ENCODE assay signal across 7 cellular contexts in genomic region chr19:6516018-6516658, GRCh38. TPM values are rescaled to one million over a fixed set of nuclear protein-coding genes. Genes with fewer than 3 reads are reported as not detected.
DNase-seq lines count a peak whose midpoint lies in the region; ATAC-seq, FAIRE-seq and TF ChIP-seq lines count a peak whose summit lies in the region.

No MANE protein-coding gene starts in this region.

- FAIRE-seq in GM12891 (lab: Jason Lieb, UNC) (peak; percentile 96), endothelial cell of umbilical vein (lab: Jason Lieb, UNC) (peak; percentile 94)

- H3K27me3 ChIP-seq in endothelial cell of umbilical vein (ENCODE audit: control insufficient read depth in 2 of 2, insufficient read depth in 2 of 2, low read length in 2 of 2), result no peaks in the 10 kb centered on the region

- POLR2A ChIA-PET in endothelial cell of umbilical vein (lab: Charles Lee), result interaction anchor here (1.1 to 1.6 kb wide), 3 partner anchors 14 to 117 kb away, joined by 4 to 10 read pairs (median 5); partner anchors contain the start of genes KHSRP and TNFSF9

- BruUV-seq in endothelial cell of umbilical vein (replicated peaks; lab: Mats Ljungman, UMichigan), result no TSS peak

- no peaks in the 10 kb centered on the region for H3K9me3 Mint-ChIP-seq in mesothelial cell of epicardium

- peak overlapping the region; percentile 14 for H3K27ac ChIP-seq in endothelial cell of umbilical vein (ENCODE audit: insufficient read depth, low read depth, low read length)

- peaks cover 18% of the 10 kb centered on the region for H3K27me3 Mint-ChIP-seq in mesothelial cell of epicardium (ENCODE audit: low read depth)

- H4K20me1 ChIP-seq in endothelial cell of umbilical vein (replicated peaks; ENCODE audit: control insufficient read depth, extremely low read depth, insufficient read depth, low read length), result no peaks in the 10 kb centered on the region

- H3K4me1 ChIP-seq in endothelial cell of umbilical vein (ENCODE audit: control insufficient read depth, extremely low read depth, insufficient read depth, low read length), result peaks cover 4% of the 10 kb centered on the region

- CTCF ChIA-PET in endothelial cell of umbilical vein (lab: Charles Lee), result interaction anchor here (0.6 to 7.3 kb wide), 41 partner anchors 9 to 350 kb away, joined by 3 to 100 read pairs (median 4); partner anchors contain the start of genes DENND1C, GPR108, KHSRP and SLC25A23

- peak overlapping the region; percentile 90 for H2AFZ ChIP-seq in endothelial cell of umbilical vein (ENCODE audit: low read depth, low read length)

- TF ChIP-seq CTCF in endothelial cell of umbilical vein (IDR thresholded peaks at IDR 0.05; ENCODE audit: extremely low read depth in 1 of 2, insufficient read depth in 1 of 2, low read depth in 1 of 2, low read length in 2 of 2) (no peak), mesothelial cell of epicardium (IDR thresholded peaks at IDR 0.05; ENCODE audit: unreplicated experiment) (no peak)

- no peaks in the 10 kb centered on the region for H3K36me3 Mint-ChIP-seq in mesothelial cell of epicardium

- H3K36me3 ChIP-seq in endothelial cell of umbilical vein (ENCODE audit: control insufficient read depth in 2 of 2, extremely low read depth in 1 of 2, insufficient read depth in 2 of 2, low read length in 2 of 2), result no peaks in the 10 kb centered on the region

- peak overlapping the region; percentile 60 for H3K4me2 ChIP-seq in endothelial cell of umbilical vein (ENCODE audit: insufficient read depth, low read length)

- dilution Hi-C loops in endothelial cell of umbilical vein (cut with MboI; ENCODE audit: extremely low pct_ligation_motif_present, low sequenced_read_pairs), result no loop called here

- no peaks in the 10 kb centered on the region for H3K9me3 ChIP-seq in endothelial cell of umbilical vein (replicated peaks; ENCODE audit: control insufficient read depth, insufficient read depth, low read length)

- peaks cover 10% of the 10 kb centered on the region for H3K4me1 Mint-ChIP-seq in mesothelial cell of epicardium

- peak overlapping the region; percentile 36 for H3K9ac ChIP-seq in endothelial cell of umbilical vein (replicated peaks; ENCODE audit: extremely low read depth, insufficient read depth, low read length)

- peak overlapping the region; percentile 87 for H3K4me3 Mint-ChIP-seq in mesothelial cell of epicardium

- intact Hi-C loops in endothelial cell of umbilical vein (cut with micrococcal nuclease), result loop anchor here (1.0 kb wide), 6 partner anchors 14 to 390 kb away; no protein-coding TSS in a partner anchor

- H3K27ac Mint-ChIP-seq in mesothelial cell of epicardium, result peak overlapping the region; percentile 79

- no peaks in the 10 kb centered on the region for H3K9me1 ChIP-seq in endothelial cell of umbilical vein (replicated peaks; ENCODE audit: control insufficient read depth, extremely low read depth, insufficient read depth, low read length)

- H3K79me2 ChIP-seq in endothelial cell of umbilical vein (ENCODE audit: control insufficient read depth, insufficient read depth, low read length), result no peaks in the 10 kb centered on the region

- ATAC-seq in HG02981 (IDR thresholded peaks at IDR 0.05; ENCODE audit: unreplicated experiment), result peak; percentile 36

- H3K4me3 ChIP-seq in endothelial cell of umbilical vein (replicated peaks in 1 of 3; ENCODE audit: insufficient read depth in 1 of 3, low read depth in 1 of 3, low read length in 3 of 3), result peak overlapping the region; percentile 14 to 53 (median 41)

- peak; percentile 50; the same call in 1 of the 2 replicates for TF ChIP-seq POLR2A in GM12891 (IDR thresholded peaks at IDR 0.05; ENCODE audit: low read depth, low read length)
- no peak for TF ChIP-seq POLR2A in endothelial cell of umbilical vein (IDR thresholded peaks at IDR 0.05; ENCODE audit: low read depth, low read length)

- DNase-seq in GM12891 (ENCODE audit: insufficient read length, low spot score), result peak; percentile 83
- peak; percentile 97 for DNase-seq in NOMO-1 treated with DMSO at 0.1 percent for 48 hours (lab: John Stamatoyannopoulos, UW; ENCODE audit: unreplicated experiment)
- DNase-seq in activated CD8-positive, alpha-beta memory T cell treated with anti-CD3 and anti-CD28 coated beads, Interleukin-2, amount 50 U/mL, for 24 hours (ENCODE audit: extremely low read depth), result peak; percentile 39
- peak; percentile 97 for DNase-seq in endothelial cell of umbilical vein (ENCODE audit: low read depth, low spot score)
- DNase-seq in mesothelial cell of epicardium (ENCODE audit: low spot score in 2 of 2, unreplicated experiment in 2 of 2), result peak; percentile 79 to 84
- DNase-seq in stimulated activated CD8-positive, alpha-beta memory T cell treated with anti-CD3 and anti-CD28 coated beads, Interleukin-15, amount 100 ng/mL, for 24 hours (ENCODE audit: low read depth), result peak; percentile 52

TF ChIP-seq in GM12891, 5 proteins besides CTCF, POLR2A, EP300 and RAD21 (continues in another document):
- TF ChIP-seq POLR2AphosphoS5 (IDR thresholded peaks at IDR 0.05; ENCODE audit: low read depth, low read length) (0 out of 2 replicates have a peak, but pooled peaks have one; percentile 22), POU2F2 (IDR thresholded peaks at IDR 0.05; ENCODE audit: low read depth, low read length) (0 out of 2 replicates have a peak, but pooled peaks have one; percentile 14), SPI1 (IDR thresholded peaks at IDR 0.05; ENCODE audit: low read depth, low read length) (peak; percentile 87)

TF ChIP-seq in endothelial cell of umbilical vein, 7 proteins besides CTCF, POLR2A, EP300 and RAD21:
- TF ChIP-seq FOS (IDR thresholded peaks at IDR 0.05; ENCODE audit: borderline replicate concordance, insufficient read depth, low read length) (no peak), POLR2AphosphoS5 (IDR thresholded peaks at IDR 0.05; ENCODE audit: insufficient read depth, low read depth, low read length) (peak; percentile 18)
TF ChIP-seq in endothelial cell of umbilical vein: peak in this region for 1.

RNA-seq across cellular contexts. Expression of gene TUBB4A, which starts 14.0 kb away (rescaled TPM):
- 8.6 TPM for polyA plus RNA-seq in GM12891 (2012; ENCODE audit: low read depth, missing spikeins)
- total RNA-seq in endothelial cell of umbilical vein, result not detected in 2 replicates
- not detected in 2 replicates for polyA plus RNA-seq in endothelial cell of umbilical vein
- not detected in 2 replicates for polyA plus RNA-seq in endothelial cell of umbilical vein (2011; cell fraction: cytosol; rRNA removed)
- not detected in 2 replicates for polyA plus RNA-seq in endothelial cell of umbilical vein (2011; cell fraction: nucleus; rRNA removed)
- polyA plus RNA-seq in endothelial cell of umbilical vein (2012), result 0.12 and 0.30 TPM in 2 replicates
- polyA minus RNA-seq in endothelial cell of umbilical vein, result not detected in 2 replicates
- not detected for polyA minus RNA-seq in endothelial cell of umbilical vein (2011; cell fraction: cytosol; rRNA and poly(A)+ RNA removed)
- polyA minus RNA-seq in endothelial cell of umbilical vein (2011; cell fraction: nucleus; rRNA and poly(A)+ RNA removed), result not detected in 2 replicates
- total RNA-seq in mesothelial cell of epicardium, result 10.5 to 13.5 TPM (median 13.0 TPM) in 3 replicates

RNA-seq across cellular contexts. Expression of gene TNFSF9, which starts 14.7 kb away (rescaled TPM):
- polyA plus RNA-seq in GM12891 (2012; ENCODE audit: low read depth, missing spikeins), result 64.1 TPM
- total RNA-seq in endothelial cell of umbilical vein, result 0.53 and 0.72 TPM in 2 replicates
- 0.52 and 0.88 TPM in 2 replicates for polyA plus RNA-seq in endothelial cell of umbilical vein
- polyA plus RNA-seq in endothelial cell of umbilical vein (2011; cell fraction: cytosol; rRNA removed), result 0.27 and 0.42 TPM in 2 replicates
- 0.21 TPM in 1 of 2 replicates, not detected in the other for polyA plus RNA-seq in endothelial cell of umbilical vein (2011; cell fraction: nucleus; rRNA removed)
- 3.9 and 4.2 TPM in 2 replicates for polyA plus RNA-seq in endothelial cell of umbilical vein (2012)
- 0.17 and 0.36 TPM in 2 replicates for polyA minus RNA-seq in endothelial cell of umbilical vein
- polyA minus RNA-seq in endothelial cell of umbilical vein (2011; cell fraction: cytosol; rRNA and poly(A)+ RNA removed), result 15.4 TPM
- polyA minus RNA-seq in endothelial cell of umbilical vein (2011; cell fraction: nucleus; rRNA and poly(A)+ RNA removed), result 0.34 TPM in 1 of 2 replicates, not detected in the other
- 0.76 to 1.5 TPM (median 1.1 TPM) in 3 replicates for total RNA-seq in mesothelial cell of epicardium

RNA-seq across cellular contexts. Expression of gene DENND1C, which starts 34.6 kb away (rescaled TPM):
- polyA plus RNA-seq in GM12891 (2012; ENCODE audit: low read depth, missing spikeins), result 44.4 TPM
- total RNA-seq in endothelial cell of umbilical vein (not detected in 2 replicates), mesothelial cell of epicardium (0.42 to 0.75 TPM (median 0.63 TPM) in 3 replicates)
- polyA plus RNA-seq in endothelial cell of umbilical vein, result not detected in 2 replicates
- not detected in 2 replicates for polyA plus RNA-seq in endothelial cell of umbilical vein (2011; cell fraction: cytosol; rRNA removed)
- polyA plus RNA-seq in endothelial cell of umbilical vein (2011; cell fraction: nucleus; rRNA removed), result not detected in 2 replicates
- not detected in 2 replicates for polyA plus RNA-seq in endothelial cell of umbilical vein (2012)
- not detected in 2 replicates for polyA minus RNA-seq in endothelial cell of umbilical vein
- not detected for polyA minus RNA-seq in endothelial cell of umbilical vein (2011; cell fraction: cytosol; rRNA and poly(A)+ RNA removed)
- not detected in 2 replicates for polyA minus RNA-seq in endothelial cell of umbilical vein (2011; cell fraction: nucleus; rRNA and poly(A)+ RNA removed)

RNA-seq across cellular contexts. Expression of gene CRB3, which starts 52.1 kb away (rescaled TPM):
- 0.86 TPM for polyA plus RNA-seq in GM12891 (2012; ENCODE audit: low read depth, missing spikeins)
- total RNA-seq in endothelial cell of umbilical vein, result not detected in 2 replicates
- polyA plus RNA-seq in endothelial cell of umbilical vein, result not detected in 2 replicates
- not detected in 2 replicates for polyA plus RNA-seq in endothelial cell of umbilical vein (2011; cell fraction: cytosol; rRNA removed)
- polyA plus RNA-seq in endothelial cell of umbilical vein (2011; cell fraction: nucleus; rRNA removed), result not detected in 2 replicates
- polyA plus RNA-seq in endothelial cell of umbilical vein (2012), result not detected in 2 replicates
- not detected in 2 replicates for polyA minus RNA-seq in endothelial cell of umbilical vein
- polyA minus RNA-seq in endothelial cell of umbilical vein (2011; cell fraction: cytosol; rRNA and poly(A)+ RNA removed), result 4.8 TPM
- polyA minus RNA-seq in endothelial cell of umbilical vein (2011; cell fraction: nucleus; rRNA and poly(A)+ RNA removed), result not detected in 2 replicates
- total RNA-seq in mesothelial cell of epicardium, result 18.9 to 21.9 TPM (median 20.6 TPM) in 3 replicates

RNA-seq across cellular contexts. Expression of gene SLC25A23, which starts 56.5 kb away (rescaled TPM):
- 34.7 TPM for polyA plus RNA-seq in GM12891 (2012; ENCODE audit: low read depth, missing spikeins)
- total RNA-seq in endothelial cell of umbilical vein (33.5 and 37.6 TPM in 2 replicates), mesothelial cell of epicardium (60.8 to 67.5 TPM (median 65.5 TPM) in 3 replicates)
- polyA plus RNA-seq in endothelial cell of umbilical vein, result 10.2 and 12.8 TPM in 2 replicates
- polyA plus RNA-seq in endothelial cell of umbilical vein (2011; cell fraction: cytosol; rRNA removed), result 9.7 and 11.5 TPM in 2 replicates
- 8.1 and 9.2 TPM in 2 replicates for polyA plus RNA-seq in endothelial cell of umbilical vein (2011; cell fraction: nucleus; rRNA removed)
- polyA plus RNA-seq in endothelial cell of umbilical vein (2012), result 29.9 and 32.5 TPM in 2 replicates
- polyA minus RNA-seq in endothelial cell of umbilical vein, result 15.5 and 16.0 TPM in 2 replicates
- polyA minus RNA-seq in endothelial cell of umbilical vein (2011; cell fraction: cytosol; rRNA and poly(A)+ RNA removed), result 18.4 TPM
- polyA minus RNA-seq in endothelial cell of umbilical vein (2011; cell fraction: nucleus; rRNA and poly(A)+ RNA removed), result 4.6 and 5.5 TPM in 2 replicates

Comparison
In these comparisons a context has a peak if more than half of its experiments do, and no peak if none do; other contexts are left out.
1. Peak in every context shown above with its lines: DNase-seq, ATAC-seq, H3K4me3 ChIP-seq and H3K27ac ChIP-seq.
2. DNase-seq: peak in every context shown above with its lines; median percentile 97 in NOMO-1 treated with DMSO at 0.1 percent for 48 hours; 97 in endothelial cell of umbilical vein; 83 in GM12891; 82 in mesothelial cell of epicardium; 52 in stimulated activated CD8-positive, alpha-beta memory T cell treated with anti-CD3 and anti-CD28 coated beads, Interleukin-15, amount 100 ng/mL, for 24 hours; 39 in activated CD8-positive, alpha-beta memory T cell treated with anti-CD3 and anti-CD28 coated beads, Interleukin-2, amount 50 U/mL, for 24 hours.
3. RNA of gene TUBB4A, which starts 14.0 kb away (total RNA-seq): 10.5 to 13.5 TPM in mesothelial cell of epicardium; not detected in endothelial cell of umbilical vein; every median in the first group is over 10 times any median in the second.